In genomic region chr10:129522041-129522585, GRCh38 we compare ENCODE assay signal across 20 cellular contexts.
"Had no signal": no experiment of that assay in that cellular context is flagged by ENCODE, and none has a peak within 500 bp of the region (broad histone marks: within the 10 kb centered on the region; RNA-seq: fewer than 3 reads in every experiment).

No MANE protein-coding gene starts in this region.

- H3K27ac Mint-ChIP-seq: activated naive CD4-positive, alpha-beta T cell treated with anti-CD3 and anti-CD28 coated beads for 36 hours; dendritic cell treated with granulocyte-macrophage colony-stimulating factor and Interleukin-4, amounts not matched to agents 40 ng/mL and 50 ng/mL, for 4 days; nephron progenitor cell had no signal

- H3K9me3 ChIP-seq: sigmoid colon, thoracic aorta had no signal

- H3K4me3 ChIP-seq: sigmoid colon, smooth muscle cell, thoracic aorta had no signal

- ATAC-seq: left ventricle myocardium superior had no signal

- H3K4me3 Mint-ChIP-seq: activated naive CD4-positive, alpha-beta T cell treated with anti-CD3 and anti-CD28 coated beads for 36 hours; dendritic cell treated with granulocyte-macrophage colony-stimulating factor and Interleukin-4, amounts not matched to agents 40 ng/mL and 50 ng/mL, for 4 days; nephron progenitor cell had no signal

- H3K9me3 Mint-ChIP-seq: dendritic cell treated with granulocyte-macrophage colony-stimulating factor and Interleukin-4, amounts not matched to agents 40 ng/mL and 50 ng/mL, for 4 days had no signal

- H3K27ac ChIP-seq: sigmoid colon, thoracic aorta, WERI-Rb-1 had no signal

- H3K27me3 Mint-ChIP-seq: dendritic cell treated with granulocyte-macrophage colony-stimulating factor and Interleukin-4, amounts not matched to agents 40 ng/mL and 50 ng/mL, for 4 days had no signal

- H3K27me3 ChIP-seq: sigmoid colon had no signal

- H3K36me3 ChIP-seq: sigmoid colon, thoracic aorta, WERI-Rb-1 had no signal

- DNase-seq: activated CD8-positive, alpha-beta memory T cell treated with anti-CD3 and anti-CD28 coated beads for 24 hours; activated effector memory CD4-positive, alpha-beta T cell treated with Interleukin-2 at 50 U/mL for 16 hours; activated naive CD4-positive, alpha-beta T cell treated with anti-CD3 and anti-CD28 coated beads for 36 hours; activated T-cell treated with anti-CD3 and anti-CD28 coated beads, Interleukin-2, amount 50 U/mL, for 48 hours; effector CD4-positive, alpha-beta T cell; erythroblast; foreskin fibroblast; left ventricle myocardium superior; nephron progenitor cell; occipital lobe; retina; sigmoid colon; stimulated activated CD4-positive, alpha-beta T cell treated with anti-CD3 and anti-CD28 coated beads, Interleukin-2, amount 100 ng/mL, for 48 hours; stimulated activated CD8-positive, alpha-beta memory T cell treated with anti-CD3 and anti-CD28 coated beads, Interleukin-4, amount 100 ng/mL, for 48 hours; stimulated activated naive CD4-positive, alpha-beta T cell; T-helper 1 cell; WERI-Rb-1 had no signal

- H3K4me2 ChIP-seq: smooth muscle cell had no signal
